ENCODE assay signal across 10 cellular contexts in the genomic region with DNA sequence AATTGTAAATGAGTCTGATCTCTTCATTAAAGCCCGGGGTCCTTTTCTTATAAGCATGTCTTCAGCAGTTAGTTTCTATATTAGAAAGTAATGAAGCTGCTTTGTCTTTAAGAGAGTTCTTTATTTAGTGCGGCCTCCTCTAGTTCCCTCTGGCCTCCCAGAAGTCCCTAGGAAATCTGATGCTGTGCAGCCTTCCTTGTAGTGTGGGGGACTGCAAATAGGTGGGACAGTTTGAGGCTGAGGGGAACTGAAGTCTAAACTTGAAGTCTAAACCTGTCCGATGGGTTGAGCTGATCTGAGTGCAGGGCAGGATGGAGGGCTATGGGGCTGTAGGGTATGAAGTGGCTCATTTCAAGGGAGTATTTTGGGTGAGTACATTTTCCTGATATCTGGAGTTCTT. TPM values are rescaled to one million over a fixed set of nuclear protein-coding genes. Genes with fewer than 3 reads are reported as not detected.
A peak's percentile ranks its signal among the peaks of the same experiment; 100 is the strongest.
DNase-seq lines count a peak whose midpoint lies in the region; ATAC-seq, FAIRE-seq and TF ChIP-seq lines count a peak whose summit lies in the region.
"Had no signal": no experiment of that assay in that cellular context is flagged by ENCODE, and none has a peak within 500 bp of the region (broad histone marks: within the 10 kb centered on the region; RNA-seq: fewer than 3 reads in every experiment).

No MANE protein-coding gene starts in this region.

- intact Hi-C loops in CD8-positive, alpha-beta T cell (cut with DNase I, micrococcal nuclease), result no loop called here

- peak overlapping the region; percentile 89 to 90 for H3K4me3 ChIP-seq in foreskin fibroblast (ENCODE audit: low read depth in 1 of 2, low read length in 2 of 2)
- H3K4me3 ChIP-seq in retinal pigment epithelial cell (ENCODE audit: low read length), result peak overlapping the region; percentile 89
- H3K4me3 ChIP-seq in CD8-positive, alpha-beta T cell (ENCODE audit: low read depth, low read length), result no peak overlapping the region

- no peaks in the 10 kb centered on the region for H3K36me3 Mint-ChIP-seq in T-helper 17 cell (ENCODE audit: low read depth)
- H3K36me3 Mint-ChIP-seq in CD8-positive, alpha-beta T cell, result no peaks in the 10 kb centered on the region

- H3K9me3 ChIP-seq in T-helper 17 cell (ENCODE audit: control insufficient read depth, low read length, poor library complexity, severe bottlenecking), result no peaks in the 10 kb centered on the region
- no peaks in the 10 kb centered on the region for H3K9me3 ChIP-seq in CD8-positive, alpha-beta T cell (ENCODE audit: low read length)

- no peak for ATAC-seq in T-helper 17 cell
- ATAC-seq in CD8-positive, alpha-beta T cell, result no peak
- no peak for ATAC-seq in HG02938 (IDR thresholded peaks at IDR 0.05; ENCODE audit: unreplicated experiment)
- no peak for ATAC-seq in GM18858 (IDR thresholded peaks at IDR 0.05; ENCODE audit: unreplicated experiment)

- peaks cover 21% of the 10 kb centered on the region for H3K27me3 ChIP-seq in CD8-positive, alpha-beta T cell (ENCODE audit: insufficient read depth, low read length)

- POLR2A ChIA-PET in CD8-positive, alpha-beta T cell (lab: Charles Lee), result interaction anchor here (1.3 to 1.4 kb wide), 2 partner anchors 9 to 25 kb away, joined by 3 to 4 read pairs; no protein-coding TSS in a partner anchor

- H3K4me1 ChIP-seq in CD8-positive, alpha-beta T cell (ENCODE audit: insufficient read depth, low read length), result peaks cover 13% of the 10 kb centered on the region

- H3K27ac ChIP-seq in CD8-positive, alpha-beta T cell (ENCODE audit: low read depth, low read length), result no peak overlapping the region

- CTCF ChIA-PET in CD8-positive, alpha-beta T cell (lab: Charles Lee), result interaction anchor here (1.3 to 4.0 kb wide), 5 partner anchors 8 to 25 kb away, joined by 3 to 25 read pairs (median 5); no protein-coding TSS in a partner anchor

- peak overlapping the region; percentile 88 for H3K4me3 Mint-ChIP-seq in T-helper 17 cell
- H3K4me3 Mint-ChIP-seq in CD8-positive, alpha-beta T cell, result no peak overlapping the region

- peak; percentile 46 for FAIRE-seq in GM12892 (lab: Jason Lieb, UNC)

- no peaks in the 10 kb centered on the region for H3K9me3 Mint-ChIP-seq in CD8-positive, alpha-beta T cell

- peaks cover 64% of the 10 kb centered on the region for H3K27me3 Mint-ChIP-seq in T-helper 17 cell
- H3K27me3 Mint-ChIP-seq in CD8-positive, alpha-beta T cell (ENCODE audit: low read depth), result peaks cover 58% of the 10 kb centered on the region

- H3K4me1 Mint-ChIP-seq in T-helper 17 cell, result peaks cover 15% of the 10 kb centered on the region
- peaks cover 8% of the 10 kb centered on the region for H3K4me1 Mint-ChIP-seq in CD8-positive, alpha-beta T cell (ENCODE audit: low read depth)

- no peaks in the 10 kb centered on the region for H3K36me3 ChIP-seq in CD8-positive, alpha-beta T cell (ENCODE audit: insufficient read depth, low read length)

- peak overlapping the region; percentile 73 for H3K27ac Mint-ChIP-seq in T-helper 17 cell
- no peak overlapping the region for H3K27ac Mint-ChIP-seq in CD8-positive, alpha-beta T cell

- TF ChIP-seq CTCF in foreskin fibroblast (IDR thresholded peaks at IDR 0.05; ENCODE audit: low read depth, low read length) (no peak), retinal pigment epithelial cell (conservative IDR thresholded peaks at IDR 0.05; ENCODE audit: low read depth, low read length) (no peak)
- no peak for TF ChIP-seq CTCF in CD8-positive, alpha-beta T cell (IDR thresholded peaks at IDR 0.05)

- DNase-seq in GM12892 (ENCODE audit: insufficient read length) (no peak), T-helper 17 cell (no peak), foreskin fibroblast (peak in 1 of 2 donors; percentile 42), retinal pigment epithelial cell (ENCODE audit: low read depth) (no peak), NOMO-1 (lab: John Stamatoyannopoulos, UW; ENCODE audit: unreplicated experiment in 2 of 2) (no peak)
- DNase-seq in CD8-positive, alpha-beta T cell, result no peak
- DNase-seq: cerebellar nuclear complex, MM.1S had no signal

- no peak for TF ChIP-seq POLR2A in GM12892 (IDR thresholded peaks at IDR 0.05; ENCODE audit: low read depth, low read length)

RNA-seq across cellular contexts. Expression of a gene that starts 1.4 kb away (rescaled TPM):
- polyA plus RNA-seq in GM12892 (2012; ENCODE audit: missing spikeins), result 0.13 TPM
- not detected for total RNA-seq in T-helper 17 cell
- total RNA-seq in CD8-positive, alpha-beta T cell, result not detected

RNA-seq across cellular contexts. Expression of a gene that starts 52.4 kb away (rescaled TPM):
- 29.4 TPM for polyA plus RNA-seq in GM12892 (2012; ENCODE audit: missing spikeins)
- total RNA-seq in T-helper 17 cell, result 10 to 100 TPM; 25.0 to 48.5 TPM
- 10 to 100 TPM; 12.5 to 18.2 TPM for total RNA-seq in CD8-positive, alpha-beta T cell
